8 cellular contexts compared by ENCODE assay signal in genomic region chr12:47802312-47802711, GRCh38. TPM values are rescaled to one million over a fixed set of nuclear protein-coding genes. Genes with fewer than 3 reads are reported as not detected.
DNase-seq lines count a peak whose midpoint lies in the region; ATAC-seq, FAIRE-seq and TF ChIP-seq lines count a peak whose summit lies in the region.

No MANE protein-coding gene starts in this region.

- peaks cover 11% of the 10 kb centered on the region for H3K36me3 ChIP-seq in thoracic aorta

- H3K4me3 ChIP-seq in thoracic aorta (peak overlapping the region; percentile 3), lower leg skin (ENCODE audit: low read depth, poor library complexity, severe bottlenecking) (no peak overlapping the region)

- H3K27me3 Mint-ChIP-seq in activated CD4-positive, alpha-beta T cell treated with anti-CD3 and anti-CD28 coated beads, Interleukin-2, amount 10 ng/mL, durations not matched to agents 7 days and 5 days = no peaks in the 10 kb centered on the region
- H3K27me3 Mint-ChIP-seq in activated T-helper 1 cell treated with anti-CD3 and anti-CD28 coated beads, Interleukin-12 subunit alpha, Interleukin-12 subunit beta, Interleukin-2, Interleukin-4 antibody, amounts not matched to agents 30 ng/mL and 10 ng/mL and 1 ng/mL, durations not matched to agents 14 hours and 24 hours and 36 hours (ENCODE audit: insufficient read depth) = no peaks in the 10 kb centered on the region
- peaks cover 0 to 2% (median 2%) of the 10 kb centered on the region in 3 donors for H3K27me3 Mint-ChIP-seq in immature natural killer cell (ENCODE audit: low read depth in 3 of 3)

- no peak for ATAC-seq in thoracic aorta (ENCODE audit: insufficient number of reproducible peaks, low FRiP score, low read depth)
- no peak for ATAC-seq in HG02571 (IDR thresholded peaks at IDR 0.05; ENCODE audit: unreplicated experiment)

- TF ChIP-seq POLR2A in GM12891 (IDR thresholded peaks at IDR 0.05; ENCODE audit: low read depth, low read length) (no peak), lower leg skin (IDR thresholded peaks at IDR 0.05) (no peak)

- WGBS in lower leg skin, 2 donors = 37 to 41% methylated on average over 5 of the region's 5 CpGs

- FAIRE-seq in GM12891 (lab: Jason Lieb, UNC) = no peak

- H3K27ac ChIP-seq in thoracic aorta = peak overlapping the region; percentile 55 to 66

- H3K4me1 Mint-ChIP-seq in activated CD4-positive, alpha-beta T cell treated with anti-CD3 and anti-CD28 coated beads, Interleukin-2, amount 10 ng/mL, durations not matched to agents 7 days and 5 days = peaks cover 90% of the 10 kb centered on the region
- peaks cover 79% of the 10 kb centered on the region for H3K4me1 Mint-ChIP-seq in activated T-helper 1 cell treated with anti-CD3 and anti-CD28 coated beads, Interleukin-12 subunit alpha, Interleukin-12 subunit beta, Interleukin-2, Interleukin-4 antibody, amounts not matched to agents 30 ng/mL and 10 ng/mL and 1 ng/mL, durations not matched to agents 14 hours and 24 hours and 36 hours (ENCODE audit: low read depth)
- peaks cover 83 to 90% of the 10 kb centered on the region in 2 donors for H3K4me1 Mint-ChIP-seq in immature natural killer cell

- H3K4me3 Mint-ChIP-seq in activated CD4-positive, alpha-beta T cell treated with anti-CD3 and anti-CD28 coated beads, Interleukin-2, amount 10 ng/mL, durations not matched to agents 7 days and 5 days = peak overlapping the region; percentile 52
- peak overlapping the region; percentile 78 for H3K4me3 Mint-ChIP-seq in activated T-helper 1 cell treated with anti-CD3 and anti-CD28 coated beads, Interleukin-12 subunit alpha, Interleukin-12 subunit beta, Interleukin-2, Interleukin-4 antibody, amounts not matched to agents 30 ng/mL and 10 ng/mL and 1 ng/mL, durations not matched to agents 14 hours and 24 hours and 36 hours
- H3K4me3 Mint-ChIP-seq in immature natural killer cell = peak overlapping the region in 4 of 5 donors; percentile 48 to 62 (median 56)

- no peaks in the 10 kb centered on the region for H3K9me3 ChIP-seq in thoracic aorta

- no peaks in the 10 kb centered on the region for H3K27me3 ChIP-seq in thoracic aorta (replicated peaks; ENCODE audit: insufficient read depth)

- peak; percentile 30 for DNase-seq in activated CD4-positive, alpha-beta T cell treated with anti-CD3 and anti-CD28 coated beads, Interleukin-2, amount 10 ng/mL, durations not matched to agents 7 days and 5 days
- DNase-seq in activated CD4-positive, alpha-beta T cell treated with anti-CD3 and anti-CD28 coated beads, Interleukin-2, amount 50 U/mL, for 4 hours = no peak
- no peak for DNase-seq in activated T-helper 1 cell treated with anti-CD3 and anti-CD28 coated beads, Interleukin-12 subunit alpha, Interleukin-12 subunit beta, Interleukin-2, Interleukin-4 antibody, amounts not matched to agents 30 ng/mL and 10 ng/mL and 1 ng/mL, durations not matched to agents 14 hours and 24 hours and 36 hours (ENCODE audit: low spot score)
- DNase-seq in immature natural killer cell (no peak), thoracic aorta (ENCODE audit: low spot score) (no peak), GM12891 (ENCODE audit: insufficient read length, low spot score) (no peak), lower leg skin (ENCODE audit: low spot score in 2 of 2) (no peak)

- CTCF ChIA-PET in activated CD4-positive, alpha-beta T cell treated with anti-CD3 and anti-CD28 coated beads, Interleukin-2, amount 10 ng/mL, durations not matched to agents 7 days and 5 days (lab: Charles Lee) = interaction anchor here (0.6 to 5.1 kb wide), 20 partner anchors 8 to 501 kb away, joined by 3 to 26 read pairs (median 4); no protein-coding TSS in a partner anchor

- H3K4me1 ChIP-seq in thoracic aorta (ENCODE audit: control insufficient read depth in 1 of 2, low read depth in 2 of 2) = peaks cover 69 to 94% of the 10 kb centered on the region in 2 donors

- intact Hi-C loops in activated T-helper 1 cell treated with anti-CD3 and anti-CD28 coated beads, Interleukin-12 subunit alpha, Interleukin-12 subunit beta, Interleukin-2, Interleukin-4 antibody, amounts not matched to agents 30 ng/mL and 10 ng/mL and 1 ng/mL, durations not matched to agents 14 hours and 24 hours and 36 hours (cut with micrococcal nuclease) = loop anchor here (1.0 to 2.0 kb wide), 3 partner anchors 16 to 35 kb away; partner anchors contain the start of gene HDAC7
- intact Hi-C loops in lower leg skin (cut with DNase I; ENCODE audit: low total_unique reads) = no loop called here

- POLR2A ChIA-PET in activated CD4-positive, alpha-beta T cell treated with anti-CD3 and anti-CD28 coated beads, Interleukin-2, amount 10 ng/mL, durations not matched to agents 7 days and 5 days (lab: Charles Lee) = interaction anchor here (0.6 kb wide), 1 partner anchor 1554 kb away, joined by 3 read pairs; no protein-coding TSS in a partner anchor

- peaks cover 60% of the 10 kb centered on the region for H3K36me3 Mint-ChIP-seq in activated CD4-positive, alpha-beta T cell treated with anti-CD3 and anti-CD28 coated beads, Interleukin-2, amount 10 ng/mL, durations not matched to agents 7 days and 5 days (ENCODE audit: low read depth)
- H3K36me3 Mint-ChIP-seq in activated T-helper 1 cell treated with anti-CD3 and anti-CD28 coated beads, Interleukin-12 subunit alpha, Interleukin-12 subunit beta, Interleukin-2, Interleukin-4 antibody, amounts not matched to agents 30 ng/mL and 10 ng/mL and 1 ng/mL, durations not matched to agents 14 hours and 24 hours and 36 hours (ENCODE audit: low read depth) = peaks cover 61% of the 10 kb centered on the region
- peaks cover 0 to 5% (median 0%) of the 10 kb centered on the region in 3 donors for H3K36me3 Mint-ChIP-seq in immature natural killer cell

- TF ChIP-seq CTCF in thoracic aorta (IDR thresholded peaks at IDR 0.05) (no peak), lower leg skin (IDR thresholded peaks at IDR 0.05) (no peak)

- H3K27ac Mint-ChIP-seq in activated CD4-positive, alpha-beta T cell treated with anti-CD3 and anti-CD28 coated beads, Interleukin-2, amount 10 ng/mL, durations not matched to agents 7 days and 5 days = peak overlapping the region; percentile 93
- H3K27ac Mint-ChIP-seq in activated T-helper 1 cell treated with anti-CD3 and anti-CD28 coated beads, Interleukin-12 subunit alpha, Interleukin-12 subunit beta, Interleukin-2, Interleukin-4 antibody, amounts not matched to agents 30 ng/mL and 10 ng/mL and 1 ng/mL, durations not matched to agents 14 hours and 24 hours and 36 hours = peak overlapping the region; percentile 98
- H3K27ac Mint-ChIP-seq in immature natural killer cell = peak overlapping the region; percentile 45 to 83 (median 67)

- H3K9me3 Mint-ChIP-seq in activated CD4-positive, alpha-beta T cell treated with anti-CD3 and anti-CD28 coated beads, Interleukin-2, amount 10 ng/mL, durations not matched to agents 7 days and 5 days = no peaks in the 10 kb centered on the region
- no peaks in the 10 kb centered on the region for H3K9me3 Mint-ChIP-seq in activated T-helper 1 cell treated with anti-CD3 and anti-CD28 coated beads, Interleukin-12 subunit alpha, Interleukin-12 subunit beta, Interleukin-2, Interleukin-4 antibody, amounts not matched to agents 30 ng/mL and 10 ng/mL and 1 ng/mL, durations not matched to agents 14 hours and 24 hours and 36 hours
- H3K9me3 Mint-ChIP-seq in immature natural killer cell = no peaks in the 10 kb centered on the region

TF ChIP-seq in GM12891, 5 proteins besides CTCF, POLR2A, EP300 and RAD21:
- TF ChIP-seq TAF1 (IDR thresholded peaks at IDR 0.05; ENCODE audit: low read depth, low read length) (no peak), PAX5 (IDR thresholded peaks at IDR 0.05; ENCODE audit: insufficient read depth, low read length, severe bottlenecking) (no peak), SPI1 (IDR thresholded peaks at IDR 0.05; ENCODE audit: low read depth, low read length) (no peak), POU2F2 (IDR thresholded peaks at IDR 0.05; ENCODE audit: low read depth, low read length) (no peak), POLR2AphosphoS5 (IDR thresholded peaks at IDR 0.05; ENCODE audit: low read depth, low read length) (no peak)
TF ChIP-seq in GM12891: peak in this region for 0.

RNA-seq across cellular contexts. Expression of gene HDAC7, which starts 17.4 kb away (rescaled TPM):
- total RNA-seq in activated CD4-positive, alpha-beta T cell treated with anti-CD3 and anti-CD28 coated beads, Interleukin-2, amount 10 ng/mL, durations not matched to agents 7 days and 5 days = 100 to 1,000 TPM; 218 to 232 TPM
- 453 and 466 TPM in 2 replicates for total RNA-seq in activated T-helper 1 cell treated with anti-CD3 and anti-CD28 coated beads, Interleukin-12 subunit alpha, Interleukin-12 subunit beta, Interleukin-2, Interleukin-4 antibody, amounts not matched to agents 30 ng/mL and 10 ng/mL and 1 ng/mL, durations not matched to agents 14 hours and 24 hours and 36 hours
- polyA plus RNA-seq in immature natural killer cell = 10 to 100 TPM in 2 of 3 donors, 1 to 10 TPM in 1; 5.9 to 29.1 (median 11.5) TPM
- total RNA-seq in thoracic aorta = 100 to 1,000 TPM in 1 of 2 donors, 10 to 100 TPM in 1; 77.8 to 112 TPM
- 25.5 TPM for polyA plus RNA-seq in GM12891 (2012; ENCODE audit: low read depth, missing spikeins)
- 100 to 1,000 TPM in 1 of 4 donors, 10 to 100 TPM in 3; 56.3 to 114 (median 63.5) TPM for total RNA-seq in lower leg skin

RNA-seq across cellular contexts. Expression of gene SLC48A1, which starts 29.3 kb away (rescaled TPM):
- 1 to 10 TPM; 7.9 to 9.1 TPM for total RNA-seq in activated CD4-positive, alpha-beta T cell treated with anti-CD3 and anti-CD28 coated beads, Interleukin-2, amount 10 ng/mL, durations not matched to agents 7 days and 5 days
- total RNA-seq in activated T-helper 1 cell treated with anti-CD3 and anti-CD28 coated beads, Interleukin-12 subunit alpha, Interleukin-12 subunit beta, Interleukin-2, Interleukin-4 antibody, amounts not matched to agents 30 ng/mL and 10 ng/mL and 1 ng/mL, durations not matched to agents 14 hours and 24 hours and 36 hours = 12.7 TPM in 2 replicates
- 1 to 10 TPM in 2 of 3 donors, under 1 TPM in 1; 0.54 to 5.6 (median 3.1) TPM for polyA plus RNA-seq in immature natural killer cell
- 100 to 1,000 TPM in 1 of 2 donors, 10 to 100 TPM in 1; 60.5 to 107 TPM for total RNA-seq in thoracic aorta
- 1.0 TPM for polyA plus RNA-seq in GM12891 (2012; ENCODE audit: low read depth, missing spikeins)
- total RNA-seq in lower leg skin = 10 to 100 TPM; 28.2 to 51.7 (median 48.6) TPM

RNA-seq across cellular contexts. Expression of gene RAPGEF3, which starts 43.6 kb away (rescaled TPM):
- total RNA-seq in activated CD4-positive, alpha-beta T cell treated with anti-CD3 and anti-CD28 coated beads, Interleukin-2, amount 10 ng/mL, durations not matched to agents 7 days and 5 days = under 1 TPM in 1 of 2 experiments, not detected in 1; 0.15 TPM
- 4.7 and 6.5 TPM in 2 replicates for total RNA-seq in activated T-helper 1 cell treated with anti-CD3 and anti-CD28 coated beads, Interleukin-12 subunit alpha, Interleukin-12 subunit beta, Interleukin-2, Interleukin-4 antibody, amounts not matched to agents 30 ng/mL and 10 ng/mL and 1 ng/mL, durations not matched to agents 14 hours and 24 hours and 36 hours
- under 1 TPM in 1 of 3 donors, not detected in 2; 0.25 TPM for polyA plus RNA-seq in immature natural killer cell
- total RNA-seq in thoracic aorta = 10 to 100 TPM; 40.9 to 77.4 TPM
- 0.47 TPM for polyA plus RNA-seq in GM12891 (2012; ENCODE audit: low read depth, missing spikeins)
- 10 to 100 TPM; 13.4 to 27.8 (median 18.9) TPM for total RNA-seq in lower leg skin
